In the genomic region with DNA sequence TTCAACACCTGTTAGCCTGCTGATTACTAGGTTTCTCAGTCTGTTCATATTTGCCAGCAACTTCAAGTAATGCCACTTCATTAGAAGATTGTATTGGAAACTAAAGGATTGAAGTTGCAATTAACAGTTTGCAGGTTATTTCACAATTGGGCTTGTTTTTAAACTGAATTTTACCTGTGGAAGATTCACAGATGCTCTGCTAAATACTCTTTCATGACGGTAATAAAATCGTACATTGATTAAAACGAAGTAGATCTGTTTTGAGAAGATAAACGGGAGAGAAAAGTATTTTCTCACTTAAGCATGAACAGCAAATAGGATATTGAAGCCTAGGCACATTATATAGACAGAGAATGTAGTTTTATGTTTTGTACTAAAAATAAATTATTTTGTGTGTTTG, we compare ENCODE assay signal across 15 cellular contexts. TPM values are rescaled to one million over a fixed set of nuclear protein-coding genes. Genes with fewer than 3 reads are reported as not detected.
"Had no signal": no experiment of that assay in that cellular context is flagged by ENCODE, and none has a peak within 500 bp of the region (broad histone marks: within the 10 kb centered on the region; RNA-seq: fewer than 3 reads in every experiment).

No MANE protein-coding gene starts in this region.

- H3K36me3 Mint-ChIP-seq: immature natural killer cell; stimulated activated memory B cell treated with anti-CD40 and anti-IgM and Interleukin-4, amounts not matched to agents 10 μg/mL and 1 μg/mL and 100 μg/mL, for 72 hours had no signal

- H3K27me3 ChIP-seq: brain microvascular endothelial cell had no signal

- FAIRE-seq: urothelium cell line had no signal

- H3K9me3 ChIP-seq: gastrocnemius medialis, heart left ventricle had no signal

- H3K27ac ChIP-seq: brain microvascular endothelial cell, gastrocnemius medialis, heart left ventricle had no signal

- H3K4me3 ChIP-seq: gastrocnemius medialis, heart left ventricle, lung had no signal

- H3K27ac Mint-ChIP-seq: activated naive CD8-positive, alpha-beta T cell; immature natural killer cell; stimulated activated memory B cell treated with anti-CD40 and anti-IgM and Interleukin-4, amounts not matched to agents 10 μg/mL and 1 μg/mL and 100 μg/mL, for 72 hours had no signal

- H3K9me3 Mint-ChIP-seq: stimulated activated memory B cell treated with anti-CD40 and anti-IgM and Interleukin-4, amounts not matched to agents 10 μg/mL and 1 μg/mL and 100 μg/mL, for 72 hours had no signal

- DNase-seq: activated CD4-positive, alpha-beta T cell treated with anti-CD3 and anti-CD28 coated beads, Interleukin-2, amount 50 U/mL, for 1 hour; activated CD8-positive, alpha-beta memory T cell treated with anti-CD3 and anti-CD28 coated beads for 24 hours; activated gamma-delta T cell treated with Interleukin-2 at 50 U/mL for 16 hours; amniotic stem cell; brain microvascular endothelial cell; cerebellar nuclear complex; effector memory CD4-positive, alpha-beta T cell; gastrocnemius medialis; heart left ventricle; immature natural killer cell; midbrain had no signal

- H3K36me3 ChIP-seq: brain microvascular endothelial cell, gastrocnemius medialis, heart left ventricle had no signal

- ATAC-seq: gastrocnemius medialis; heart left ventricle; stimulated activated memory B cell treated with anti-CD40 and anti-IgM and Interleukin-4, amounts not matched to agents 10 μg/mL and 1 μg/mL and 100 μg/mL, for 72 hours had no signal

- H3K4me3 Mint-ChIP-seq: stimulated activated memory B cell treated with anti-CD40 and anti-IgM and Interleukin-4, amounts not matched to agents 10 μg/mL and 1 μg/mL and 100 μg/mL, for 72 hours had no signal

RNA-seq across cellular contexts. Expression of a gene that starts 1.6 kb away (rescaled TPM):
- polyA plus RNA-seq: immature natural killer cell had no signal
